ENCODE assay signal across 12 cellular contexts in genomic region chr19:53555352-53555751, GRCh38. TPM values are rescaled to one million over a fixed set of nuclear protein-coding genes. Genes with fewer than 3 reads are reported as not detected.
DNase-seq lines count a peak whose midpoint lies in the region; ATAC-seq and TF ChIP-seq lines count a peak whose summit lies in the region.
"Had no signal": no experiment of that assay in that cellular context is flagged by ENCODE, and none has a peak within 500 bp of the region (broad histone marks: within the 10 kb centered on the region; RNA-seq: fewer than 3 reads in every experiment).

No MANE protein-coding gene starts in this region.

- no peaks in the 10 kb centered on the region for H3K27me3 ChIP-seq in heart left ventricle
- no peaks in the 10 kb centered on the region for H3K27me3 ChIP-seq in body of pancreas
- H3K27me3 ChIP-seq in mucosa of rectum (ENCODE audit: control insufficient read depth in 2 of 2, insufficient read depth in 2 of 2, low read length in 2 of 2) = no peaks in the 10 kb centered on the region

- peak overlapping the region in 1 of 2 donors; percentile 68 for H3K9ac ChIP-seq in mucosa of rectum (ENCODE audit: low read depth in 1 of 2, low read length in 2 of 2)

- no peaks in the 10 kb centered on the region for H3K9me3 ChIP-seq in heart left ventricle
- H3K9me3 ChIP-seq in body of pancreas = no peaks in the 10 kb centered on the region
- no peaks in the 10 kb centered on the region for H3K9me3 ChIP-seq in mucosa of rectum (ENCODE audit: control insufficient read depth in 2 of 2, low read length in 2 of 2)

- DNase-seq in heart left ventricle (no peak), left cardiac atrium (no peak), body of pancreas (peak in 1 of 4 donors; percentile 8), NCI-H446 treated with DMSO at 0.1 percent for 48 hours (lab: John Stamatoyannopoulos, UW) (no peak), DMS79 treated with DMSO at 0.1 percent for 48 hours (lab: John Stamatoyannopoulos, UW) (no peak)
- DNase-seq: HCEC 1CT; mesendoderm; NCI-H1930; stimulated activated CD4-positive, alpha-beta T cell treated with anti-CD3 and anti-CD28 coated beads, Interleukin-2, amount 100 ng/mL, for 48 hours had no signal

- H3K36me3 ChIP-seq in heart left ventricle = peaks cover 0 to 30% (median 9%) of the 10 kb centered on the region in 9 donors
- H3K36me3 ChIP-seq in body of pancreas (replicated peaks in 1 of 2; ENCODE audit: insufficient read depth in 1 of 2, low read depth in 2 of 2) = no peaks in the 10 kb centered on the region
- H3K36me3 ChIP-seq in mucosa of rectum (ENCODE audit: control insufficient read depth in 2 of 2, insufficient read depth in 2 of 2, low read length in 2 of 2) = peaks cover 5 to 13% of the 10 kb centered on the region in 2 donors
- peaks cover 2% of the 10 kb centered on the region for H3K36me3 ChIP-seq in urinary bladder (ENCODE audit: insufficient read depth)

- ATAC-seq in heart left ventricle (no peak), left cardiac atrium (no peak), body of pancreas (no peak), HG03135 (IDR thresholded peaks at IDR 0.05; ENCODE audit: unreplicated experiment) (no peak)

- WGBS in heart left ventricle, 4 donors = 85 to 89% (median 89%) methylated on average over 12 to 13 of the region's 13 CpGs
- WGBS in body of pancreas, 2 donors = 64 to 77% methylated on average over 12 to 13 of the region's 13 CpGs
- 83% methylated on average over 13 of the region's 13 CpGs for WGBS in urinary bladder

- H3K4me1 ChIP-seq in heart left ventricle (peaks cover 0 to 10% (median 0%) of the 10 kb centered on the region in 12 donors), body of pancreas (peaks cover 7% of the 10 kb centered on the region), mucosa of rectum (ENCODE audit: control insufficient read depth in 2 of 2, insufficient read depth in 2 of 2, low read length in 2 of 2) (no peaks in the 10 kb centered on the region), urinary bladder (ENCODE audit: insufficient read depth) (no peaks in the 10 kb centered on the region)

- TF ChIP-seq CTCF in heart left ventricle (IDR thresholded peaks at IDR 0.05) (no peak), body of pancreas (IDR thresholded peaks at IDR 0.05) (no peak)

- intact Hi-C loops in heart left ventricle (cut with DNase I) = no loop called here
- intact Hi-C loops in left cardiac atrium (cut with DNase I) = no loop called here
- intact Hi-C loops in body of pancreas (cut with DNase I) = no loop called here

- H3K4me3 ChIP-seq in heart left ventricle (peak overlapping the region in 9 of 12 donors; percentile 52 to 87 (median 68)), body of pancreas (no peak overlapping the region), mucosa of rectum (ENCODE audit: low read length in 2 of 2) (peak overlapping the region; percentile 79 to 96), urinary bladder (ENCODE audit: low read depth, low read length) (no peak overlapping the region)

- TF ChIP-seq POLR2A in heart left ventricle (IDR thresholded peaks at IDR 0.05) (no peak), body of pancreas (IDR thresholded peaks at IDR 0.05) (no peak)

- H3K27ac ChIP-seq in heart left ventricle = peak overlapping the region in 9 of 12 donors; percentile 4 to 91 (median 88)
- peak overlapping the region; percentile 59 to 84 (median 74) for H3K27ac ChIP-seq in body of pancreas
- H3K27ac ChIP-seq in mucosa of rectum (ENCODE audit: low read depth in 2 of 2, low read length in 2 of 2) = no peak overlapping the region
- peak overlapping the region; percentile 27 for H3K27ac ChIP-seq in urinary bladder (ENCODE audit: low read depth)

RNA-seq across cellular contexts. Expression of gene ZNF331, which starts 17.4 kb away (rescaled TPM):
- total RNA-seq in heart left ventricle = 10 to 100 TPM in 6 of 9 donors, 1 to 10 TPM in 3; 7.6 to 25.8 (median 12.3) TPM
- polyA plus RNA-seq in heart left ventricle = 1 to 10 TPM; 8.0 to 9.0 TPM
- total RNA-seq in left cardiac atrium = 10 to 100 TPM; 10.4 to 36.1 TPM
- total RNA-seq in body of pancreas = 10 to 100 TPM; 14.8 to 37.6 TPM
- total RNA-seq in urinary bladder = 24.7 TPM
- polyA plus RNA-seq in urinary bladder = 19.1 TPM

Comparison
In these comparisons a context has a peak if more than half of its experiments do, and no peak if none do; other contexts are left out.
1. H3K27ac ChIP-seq: peak in heart left ventricle (9 of 12), body of pancreas (4 of 4) and urinary bladder (single experiment); none in mucosa of rectum (0 of 2).
2. H3K4me3 ChIP-seq: peak in heart left ventricle (9 of 12) and mucosa of rectum (2 of 2); none in body of pancreas (0 of 2) and urinary bladder (single experiment).